Comparison of ENCODE assay signal across 8 cellular contexts in genomic region chr9:3525836-3526165, GRCh38. TPM values are rescaled to one million over a fixed set of nuclear protein-coding genes. Genes with fewer than 3 reads are reported as not detected.
A peak's percentile ranks its signal among the peaks of the same experiment; 100 is the strongest.
DNase-seq lines count a peak whose midpoint lies in the region; ATAC-seq and TF ChIP-seq lines count a peak whose summit lies in the region.

Gene RFX3, minus strand, starts transcription at chr9:3526001. Its CDS starts 130,413 bp downstream, at chr9:3395588.

- peaks cover 37% of the 10 kb centered on the region for H3K4me1 Mint-ChIP-seq in chondrocyte (ENCODE audit: low read depth)

- peak within 1 kb of the TSS; percentile 100 for H3K27ac Mint-ChIP-seq in chondrocyte (ENCODE audit: unreplicated experiment)

- TF ChIP-seq CTCF in AG10803 (conservative IDR thresholded peaks at IDR 0.05; ENCODE audit: low read length) (no peak), chondrocyte (IDR thresholded peaks at IDR 0.05) (no peak)

- no peaks in the 10 kb centered on the region for H3K27me3 Mint-ChIP-seq in chondrocyte (ENCODE audit: low read depth)

- peak within 1 kb of the TSS; percentile 90 for H3K4me3 Mint-ChIP-seq in chondrocyte (ENCODE audit: unreplicated experiment)

- H3K9me3 Mint-ChIP-seq in chondrocyte (ENCODE audit: low read depth): no peaks in the 10 kb centered on the region

- peak; percentile 50 for ATAC-seq in HG03442 (IDR thresholded peaks at IDR 0.05; ENCODE audit: unreplicated experiment)

- no peaks in the 10 kb centered on the region for H3K36me3 Mint-ChIP-seq in chondrocyte (ENCODE audit: low read depth)

- peak; percentile 99 for DNase-seq in AG10803 (ENCODE audit: low read depth)
- peak; percentile 50 for DNase-seq in GM19240 (ENCODE audit: insufficient read length, low spot score)
- DNase-seq in NCI-H510A (lab: John Stamatoyannopoulos, UW): peak; percentile 75
- peak; percentile 82 to 90 for DNase-seq in activated CD4-positive, alpha-beta T cell treated with anti-CD3 and anti-CD28 coated beads for 24 hours (ENCODE audit: low read depth in 2 of 2)
- peak; percentile 96 for DNase-seq in chondrocyte (ENCODE audit: low spot score)
- DNase-seq in kidney tubule cell (ENCODE audit: low spot score): peak; percentile 96
- peak; percentile 72 to 90 (median 88) for DNase-seq in stimulated activated CD4-positive, alpha-beta T cell treated with anti-CD3 and anti-CD28 coated beads, Interleukin-1b, Interleukin-23, amount 100 ng/mL, for 24 hours (ENCODE audit: low read depth in 4 of 4, low spot score in 1 of 4)

- H3K4me3 ChIP-seq in AG10803 (ENCODE audit: low read length): peak within 1 kb of the TSS; percentile 94

RNA-seq across cellular contexts. Expression of gene RFX3, which starts in this region (rescaled TPM):
- total RNA-seq in chondrocyte: 4.0 to 10.6 TPM (median 4.1 TPM) in 3 replicates

Comparison
In these comparisons a context has a peak if more than half of its experiments do, and no peak if none do; other contexts are left out.
1. Peak in every context shown above with its lines: DNase-seq, ATAC-seq and H3K4me3 ChIP-seq.